In the genomic region with DNA sequence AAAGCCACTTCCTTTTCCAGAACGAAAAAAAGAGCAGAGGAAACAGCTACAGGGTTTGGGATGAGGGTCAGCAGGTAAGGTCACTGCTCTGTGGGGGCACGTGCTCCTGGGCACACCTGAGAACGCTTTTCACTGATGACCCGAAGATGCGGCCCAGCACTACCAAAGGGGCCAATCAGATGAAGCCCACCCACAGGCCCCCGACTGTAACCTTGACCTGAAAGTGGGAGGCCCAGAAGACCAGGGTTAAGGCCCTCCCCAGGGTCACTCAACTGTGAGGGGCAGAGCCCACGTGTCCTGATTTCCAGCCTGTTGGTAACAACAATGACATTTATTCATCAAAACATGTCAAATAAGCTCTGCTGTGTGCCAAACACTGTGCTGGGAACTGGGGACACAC, we compare ENCODE assay signal across 17 cellular contexts.
"Had no signal": no experiment of that assay in that cellular context is flagged by ENCODE, and none has a peak within 500 bp of the region (broad histone marks: within the 10 kb centered on the region; RNA-seq: fewer than 3 reads in every experiment).

No MANE protein-coding gene starts in this region.

- H3K4me3 ChIP-seq: left lung, lung, prostate gland, testis, tibial nerve had no signal

- H3K9me3 ChIP-seq: left lung, prostate gland, testis, tibial nerve had no signal

- H3K4me1 Mint-ChIP-seq: naive B cell; stimulated activated naive B cell treated with anti-CD40 and anti-IgM and Interleukin-4, amounts not matched to agents 10 μg/mL and 1 μg/mL and 100 μg/mL, for 72 hours; stimulated activated naive CD8-positive, alpha-beta T cell treated with anti-CD3 and anti-CD28 coated beads, Interleukin-15, amount 100 ng/mL, for 72 hours had no signal

- H3K9me3 Mint-ChIP-seq: stimulated activated naive B cell treated with anti-CD40 and anti-IgM and Interleukin-4, amounts not matched to agents 10 μg/mL and 1 μg/mL and 100 μg/mL, for 72 hours; stimulated activated naive CD8-positive, alpha-beta T cell treated with anti-CD3 and anti-CD28 coated beads, Interleukin-15, amount 100 ng/mL, for 72 hours had no signal

- H3K36me3 Mint-ChIP-seq: naive B cell; stimulated activated naive B cell treated with anti-CD40 and anti-IgM and Interleukin-4, amounts not matched to agents 10 μg/mL and 1 μg/mL and 100 μg/mL, for 72 hours had no signal

- H3K9ac ChIP-seq: parathyroid adenoma had no signal

- H3K27ac ChIP-seq: left lung, parathyroid adenoma, prostate gland, testis, tibial nerve had no signal

- DNase-seq: effector memory CD4-positive, alpha-beta T cell; islet precursor cell; left lung; mesenchymal stem cell; naive B cell; stimulated activated CD4-positive, alpha-beta T cell treated with anti-CD3 and anti-CD28 coated beads, Interleukin-2, amount 100 ng/mL, for 24 hours; stimulated activated CD4-positive, alpha-beta T cell treated with anti-CD3 and anti-CD28 coated beads, Interleukin-4, amount 100 ng/mL, for 4 hours; stimulated activated naive B cell treated with anti-CD40 and anti-IgM and Interleukin-4, amounts not matched to agents 10 μg/mL and 1 μg/mL and 100 μg/mL, for 72 hours; stimulated activated naive CD8-positive, alpha-beta T cell treated with anti-CD3 and anti-CD28 coated beads, Interleukin-15, amount 100 ng/mL, for 72 hours; testis had no signal

- ATAC-seq: esophagus mucosa; left lung; sciatic nerve; stimulated activated naive B cell treated with anti-CD40 and anti-IgM and Interleukin-4, amounts not matched to agents 10 μg/mL and 1 μg/mL and 100 μg/mL, for 72 hours; stimulated activated naive CD8-positive, alpha-beta T cell treated with anti-CD3 and anti-CD28 coated beads, Interleukin-15, amount 100 ng/mL, for 72 hours had no signal

- H3K36me3 ChIP-seq: left lung, prostate gland, tibial nerve had no signal

- H3K27ac Mint-ChIP-seq: naive B cell; nephron; stimulated activated naive B cell treated with anti-CD40 and anti-IgM and Interleukin-4, amounts not matched to agents 10 μg/mL and 1 μg/mL and 100 μg/mL, for 72 hours had no signal

- H3K79me2 ChIP-seq: parathyroid adenoma had no signal

- H3K27me3 ChIP-seq: left lung, testis, tibial nerve had no signal

- H3K4me3 Mint-ChIP-seq: naive B cell; nephron; stimulated activated naive B cell treated with anti-CD40 and anti-IgM and Interleukin-4, amounts not matched to agents 10 μg/mL and 1 μg/mL and 100 μg/mL, for 72 hours; stimulated activated naive CD8-positive, alpha-beta T cell treated with anti-CD3 and anti-CD28 coated beads, Interleukin-15, amount 100 ng/mL, for 72 hours had no signal

- H2AFZ ChIP-seq: parathyroid adenoma had no signal

- H3K4me1 ChIP-seq: left lung, parathyroid adenoma, prostate gland, testis had no signal
